ENCODE assay signal across 14 cellular contexts in the genomic region with DNA sequence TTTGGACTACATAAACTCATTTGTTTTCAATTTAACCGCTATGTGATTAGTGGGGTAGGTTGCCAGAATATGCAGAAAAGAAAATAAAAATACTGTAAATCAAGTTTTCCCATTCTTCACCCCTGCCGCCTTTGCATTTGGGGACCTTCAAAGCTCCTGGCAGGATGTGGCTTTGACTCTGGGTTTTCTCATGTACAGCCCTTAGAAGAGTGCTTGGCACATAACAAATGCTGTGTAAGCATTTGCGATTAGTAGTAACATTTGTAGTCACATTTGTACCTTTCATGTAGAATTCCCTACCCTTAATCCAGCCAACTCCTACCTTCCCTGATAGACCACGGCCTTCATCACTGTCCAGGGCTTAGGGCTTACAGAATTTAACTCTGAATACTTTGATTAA.
DNase-seq lines count a peak whose midpoint lies in the region; ATAC-seq and TF ChIP-seq lines count a peak whose summit lies in the region.
"Had no signal": no experiment of that assay in that cellular context is flagged by ENCODE, and none has a peak within 500 bp of the region (broad histone marks: within the 10 kb centered on the region; RNA-seq: fewer than 3 reads in every experiment).

No MANE protein-coding gene starts in this region.

- 62% methylated on average over 4 of the region's 4 CpGs for WGBS in liver

- peaks cover 16% of the 10 kb centered on the region for H3K4me1 ChIP-seq in CD8-positive, alpha-beta T cell (ENCODE audit: insufficient read depth, low read length)
- H3K4me1 ChIP-seq in liver (ENCODE audit: control insufficient read depth in 4 of 4, insufficient read depth in 4 of 4, low read length in 3 of 4): peaks cover 21 to 45% (median 37%) of the 10 kb centered on the region in 4 donors

- no peaks in the 10 kb centered on the region for H3K27me3 ChIP-seq in CD8-positive, alpha-beta T cell (ENCODE audit: insufficient read depth, low read length)
- no peaks in the 10 kb centered on the region for H3K27me3 ChIP-seq in liver (ENCODE audit: control insufficient read depth in 4 of 4, insufficient read depth in 4 of 4, low read length in 3 of 4)
- H3K27me3 ChIP-seq: suprapubic skin had no signal

- no peaks in the 10 kb centered on the region for H3K9me3 ChIP-seq in CD8-positive, alpha-beta T cell (ENCODE audit: low read length)
- H3K9me3 ChIP-seq in liver (ENCODE audit: control insufficient read depth in 4 of 4, low read length in 3 of 4): no peaks in the 10 kb centered on the region
- H3K9me3 ChIP-seq: suprapubic skin had no signal

- POLR2A ChIA-PET in CD8-positive, alpha-beta T cell (lab: Charles Lee): interaction anchor here (0.6 to 0.8 kb wide), 2 partner anchors 10 to 720 kb away, joined by 3 to 4 read pairs; no protein-coding TSS in a partner anchor
- POLR2A ChIA-PET in WTC11 (lab: Charles Lee): no interaction called here

- H3K4me3 ChIP-seq in CD8-positive, alpha-beta T cell (ENCODE audit: low read depth, low read length): no peak overlapping the region
- no peak overlapping the region for H3K4me3 ChIP-seq in Jurkat, Clone E6-1 (ENCODE audit: low read length)
- H3K4me3 ChIP-seq in liver (ENCODE audit: low read depth in 1 of 3, low read length in 3 of 3): no peak overlapping the region
- H3K4me3 ChIP-seq: suprapubic skin had no signal

- no peak overlapping the region for H3K4me3 Mint-ChIP-seq in CD8-positive, alpha-beta T cell
- H3K4me3 Mint-ChIP-seq in activated naive CD8-positive, alpha-beta T cell treated with anti-CD3 and anti-CD28 coated beads for 36 hours: no peak overlapping the region
- H3K4me3 Mint-ChIP-seq in WTC11: no peak overlapping the region
- H3K4me3 Mint-ChIP-seq: CD4-positive, CD25-positive, alpha-beta regulatory T cell had no signal

- DNase-seq in CD8-positive, alpha-beta T cell: peak in 2 of 7 experiments; percentile 7 to 36
- peak; percentile 70 for DNase-seq in Jurkat, Clone E6-1 (ENCODE audit: low read depth, low spot score)
- peak; percentile 8 for DNase-seq in activated naive CD8-positive, alpha-beta T cell treated with anti-CD3 and anti-CD28 coated beads for 36 hours
- DNase-seq in cerebellar cortex (ENCODE audit: low spot score) (no peak), WTC11 (ENCODE audit: low spot score) (no peak)
- DNase-seq: aorta, NCI-H1694 treated with DMSO at 0.1 percent for 48 hours, NCI-H446 treated with DMSO at 0.1 percent for 48 hours, SW 1271 had no signal

- intact Hi-C loops in CD8-positive, alpha-beta T cell (cut with DNase I, micrococcal nuclease): no loop called here

- H3K36me3 Mint-ChIP-seq in CD8-positive, alpha-beta T cell: no peaks in the 10 kb centered on the region
- no peaks in the 10 kb centered on the region for H3K36me3 Mint-ChIP-seq in activated naive CD8-positive, alpha-beta T cell treated with anti-CD3 and anti-CD28 coated beads for 36 hours
- H3K36me3 Mint-ChIP-seq in WTC11: no peaks in the 10 kb centered on the region
- H3K36me3 Mint-ChIP-seq: CD4-positive, CD25-positive, alpha-beta regulatory T cell had no signal

- H3K36me3 ChIP-seq in CD8-positive, alpha-beta T cell (ENCODE audit: insufficient read depth, low read length): no peaks in the 10 kb centered on the region
- H3K36me3 ChIP-seq in liver (ENCODE audit: control insufficient read depth in 4 of 4, insufficient read depth in 3 of 4, low read depth in 1 of 4, low read length in 3 of 4): no peaks in the 10 kb centered on the region
- H3K36me3 ChIP-seq: suprapubic skin had no signal

- H3K4me1 Mint-ChIP-seq in CD8-positive, alpha-beta T cell (ENCODE audit: low read depth): peaks cover 24% of the 10 kb centered on the region
- H3K4me1 Mint-ChIP-seq in activated naive CD8-positive, alpha-beta T cell treated with anti-CD3 and anti-CD28 coated beads for 36 hours: peaks cover 27% of the 10 kb centered on the region
- H3K4me1 Mint-ChIP-seq in WTC11: no peaks in the 10 kb centered on the region

- no peak overlapping the region for H3K9ac ChIP-seq in liver (ENCODE audit: low read depth in 1 of 2, low read length in 2 of 2)

- no peaks in the 10 kb centered on the region for H3K9me3 Mint-ChIP-seq in CD8-positive, alpha-beta T cell
- H3K9me3 Mint-ChIP-seq in activated naive CD8-positive, alpha-beta T cell treated with anti-CD3 and anti-CD28 coated beads for 36 hours: no peaks in the 10 kb centered on the region
- no peaks in the 10 kb centered on the region; the same call in 1 of the 2 replicates for H3K9me3 Mint-ChIP-seq in WTC11

- CTCF ChIA-PET in CD8-positive, alpha-beta T cell (lab: Charles Lee): no interaction called here
- CTCF ChIA-PET in WTC11 (lab: Charles Lee): interaction anchor here (1.4 kb wide), 1 partner anchor 15 kb away, joined by 4 read pairs; no protein-coding TSS in a partner anchor

- peaks cover 32% of the 10 kb centered on the region for H3K27me3 Mint-ChIP-seq in CD8-positive, alpha-beta T cell (ENCODE audit: low read depth)
- peaks cover 33% of the 10 kb centered on the region for H3K27me3 Mint-ChIP-seq in activated naive CD8-positive, alpha-beta T cell treated with anti-CD3 and anti-CD28 coated beads for 36 hours
- no peaks in the 10 kb centered on the region for H3K27me3 Mint-ChIP-seq in WTC11 (ENCODE audit: low read depth)
- H3K27me3 Mint-ChIP-seq: CD4-positive, CD25-positive, alpha-beta regulatory T cell had no signal

- H3K27ac ChIP-seq in CD8-positive, alpha-beta T cell (ENCODE audit: low read depth, low read length): no peak overlapping the region
- H3K27ac ChIP-seq in liver (ENCODE audit: low read depth in 1 of 2, low read length in 2 of 2): peak overlapping the region; percentile 75 to 92
- H3K27ac ChIP-seq: suprapubic skin had no signal

- H3K27ac Mint-ChIP-seq in CD8-positive, alpha-beta T cell: no peak overlapping the region
- H3K27ac Mint-ChIP-seq in activated naive CD8-positive, alpha-beta T cell treated with anti-CD3 and anti-CD28 coated beads for 36 hours: no peak overlapping the region
- H3K27ac Mint-ChIP-seq in WTC11: no peak overlapping the region
- H3K27ac Mint-ChIP-seq: CD4-positive, CD25-positive, alpha-beta regulatory T cell had no signal

- no peak for TF ChIP-seq RAD21 in liver (IDR thresholded peaks at IDR 0.05)

- TF ChIP-seq CTCF in CD8-positive, alpha-beta T cell (IDR thresholded peaks at IDR 0.05): no peak
- no peak for TF ChIP-seq CTCF in liver (IDR thresholded peaks at IDR 0.05; ENCODE audit: low read depth, low read length, missing input control)
- no peak for TF ChIP-seq CTCF in WTC11 (IDR thresholded peaks at IDR 0.05)

- ATAC-seq in CD8-positive, alpha-beta T cell: peak; percentile 51
- ATAC-seq in HG02970 (IDR thresholded peaks at IDR 0.05; ENCODE audit: low FRiP score, unreplicated experiment) (no peak), WTC11 (no peak), GM19324 (IDR thresholded peaks at IDR 0.05; ENCODE audit: low FRiP score, unreplicated experiment) (no peak)

TF ChIP-seq in liver, 16 proteins besides CTCF, POLR2A, EP300 and RAD21:
- no peak for TF ChIP-seq FOXA2 (IDR thresholded peaks at IDR 0.05)
- no peak for TF ChIP-seq FOXA1 (IDR thresholded peaks at IDR 0.05)
- no peak for TF ChIP-seq GABPA (IDR thresholded peaks at IDR 0.05 in 1 of 2, conservative IDR thresholded peaks at IDR 0.05 in 1 of 2)
- no peak for TF ChIP-seq JUND (IDR thresholded peaks at IDR 0.05)
- TF ChIP-seq NR2F2 (IDR thresholded peaks at IDR 0.05): no peak
- no peak for TF ChIP-seq ATF3 (IDR thresholded peaks at IDR 0.05)
- no peak for TF ChIP-seq HNF4G (IDR thresholded peaks at IDR 0.05)

TF ChIP-seq in WTC11, 78 proteins besides CTCF, POLR2A, EP300 and RAD21 (continues in another document):
- TF ChIP-seq ESRRA (CRISPR knock-in tag; IDR thresholded peaks at IDR 0.05; ENCODE audit: borderline replicate concordance): no peak
- TF ChIP-seq JUN (CRISPR knock-in tag; IDR thresholded peaks at IDR 0.05): no peak
- no peak for TF ChIP-seq OVOL2 (CRISPR knock-in tag; IDR thresholded peaks at IDR 0.05; ENCODE audit: borderline replicate concordance)
- no peak for TF ChIP-seq PRDM15 (CRISPR knock-in tag; IDR thresholded peaks at IDR 0.05)
- no peak for TF ChIP-seq NFE2L1 (CRISPR knock-in tag; IDR thresholded peaks at IDR 0.05)
- no peak for TF ChIP-seq IRF2 (CRISPR knock-in tag; IDR thresholded peaks at IDR 0.05; ENCODE audit: borderline replicate concordance, low read depth)
- no peak for TF ChIP-seq NR3C1 (CRISPR knock-in tag; conservative IDR thresholded peaks at IDR 0.05; ENCODE audit: low read depth)
- TF ChIP-seq, protein P1, sequence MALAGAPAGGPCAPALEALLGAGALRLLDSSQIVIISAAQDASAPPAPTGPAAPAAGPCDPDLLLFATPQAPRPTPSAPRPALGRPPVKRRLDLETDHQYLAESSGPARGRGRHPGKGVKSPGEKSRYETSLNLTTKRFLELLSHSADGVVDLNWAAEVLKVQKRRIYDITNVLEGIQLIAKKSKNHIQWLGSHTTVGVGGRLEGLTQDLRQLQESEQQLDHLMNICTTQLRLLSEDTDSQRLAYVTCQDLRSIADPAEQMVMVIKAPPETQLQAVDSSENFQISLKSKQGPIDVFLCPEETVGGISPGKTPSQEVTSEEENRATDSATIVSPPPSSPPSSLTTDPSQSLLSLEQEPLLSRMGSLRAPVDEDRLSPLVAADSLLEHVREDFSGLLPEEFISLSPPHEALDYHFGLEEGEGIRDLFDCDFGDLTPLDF (CRISPR knock-in tag; IDR thresholded peaks at IDR 0.05): no peak
- no peak for TF ChIP-seq ETV6 (CRISPR knock-in tag; IDR thresholded peaks at IDR 0.05)

Comparison
In these comparisons a context has a peak if more than half of its experiments do, and no peak if none do; other contexts are left out.
1. DNase-seq: peak in Jurkat, Clone E6-1 (single experiment) and activated naive CD8-positive, alpha-beta T cell treated with anti-CD3 and anti-CD28 coated beads for 36 hours (single experiment); none in cerebellar cortex (single experiment) and WTC11 (single experiment).